Comparison of ENCODE assay signal across 20 cellular contexts in genomic region chr13:111413407-111414187, GRCh38.
DNase-seq lines count a peak whose midpoint lies in the region; ATAC-seq, FAIRE-seq and TF ChIP-seq lines count a peak whose summit lies in the region.
"Had no signal": no experiment of that assay in that cellular context is flagged by ENCODE, and none has a peak within 500 bp of the region (broad histone marks: within the 10 kb centered on the region; RNA-seq: fewer than 3 reads in every experiment).

No MANE protein-coding gene starts in this region.

- no peak overlapping the region for H4K8ac ChIP-seq in neuronal stem cell (ENCODE audit: low read depth, low read length)

- H3K9ac ChIP-seq in kidney (ENCODE audit: low read length in 2 of 2), result no peak overlapping the region
- H3K9ac ChIP-seq in neuronal stem cell (ENCODE audit: low read depth, low read length, poor library complexity), result no peak overlapping the region
- H3K9ac ChIP-seq: BLaER1 treated with 17β-estradiol and CSF1 and Interleukin-3, amounts not matched to agents 10 nM and 100 nM had no signal

- H3K36me3 ChIP-seq in kidney (ENCODE audit: control insufficient read depth in 1 of 2, insufficient read depth in 2 of 2, low read length in 2 of 2) (no peaks in the 10 kb centered on the region), neuronal stem cell (replicated peaks in 1 of 2; ENCODE audit: control insufficient read depth in 2 of 2, insufficient read depth in 2 of 2, low read length in 2 of 2) (no peaks in the 10 kb centered on the region), uterus (no peaks in the 10 kb centered on the region)
- H3K36me3 ChIP-seq: BLaER1 treated with 17β-estradiol and CSF1 and Interleukin-3, amounts not matched to agents 10 nM and 100 nM; HAP-1 had no signal

- no CpG with 5 or more reads among the region's 19 CpGs for WGBS in neuronal stem cell (ENCODE audit: extremely low coverage in 2 of 2, insufficient read length in 2 of 2, insufficient replicate concordance in 1 of 2), 2 donors

- H2BK15ac ChIP-seq in neuronal stem cell (ENCODE audit: low read length), result peak overlapping the region; percentile 18

- H2BK120ac ChIP-seq in neuronal stem cell (ENCODE audit: low read depth, low read length), result peak overlapping the region; percentile 40

- TF ChIP-seq CTCF in VCaP (conservative IDR thresholded peaks at IDR 0.05) (0 out of 2 replicates have a peak, but pooled peaks have one; percentile 4), kidney (IDR thresholded peaks at IDR 0.05; ENCODE audit: borderline replicate concordance, extremely low read depth, insufficient read depth) (no peak), uterus (IDR thresholded peaks at IDR 0.05) (no peak)

- TF ChIP-seq POLR2A in uterus (IDR thresholded peaks at IDR 0.05), result no peak

- no peak overlapping the region for H3K4ac ChIP-seq in neuronal stem cell (ENCODE audit: low read length)

- intact Hi-C loops in kidney (cut with DNase I) (no loop called here), uterus (cut with DNase I; ENCODE audit: low total_unique reads) (no loop called here)

- H3K4me3 ChIP-seq in kidney (ENCODE audit: low read length in 2 of 2), result no peak overlapping the region
- H3K4me3 ChIP-seq in neuronal stem cell (ENCODE audit: low read length in 2 of 2), result no peak overlapping the region
- no peak overlapping the region for H3K4me3 ChIP-seq in uterus
- H3K4me3 ChIP-seq: BLaER1 treated with 17β-estradiol and CSF1 and Interleukin-3, amounts not matched to agents 10 nM and 100 nM; HAP-1 had no signal

- H3K27me3 ChIP-seq in neuronal stem cell (ENCODE audit: control insufficient read depth in 3 of 3, insufficient read depth in 3 of 3, low read depth in 1 of 3, low read length in 3 of 3) (peaks cover 0 to 68% (median 0%) of the 10 kb centered on the region in 3 experiments), uterus (peaks cover 0 to 5% of the 10 kb centered on the region in 2 donors)
- H3K27me3 ChIP-seq: BLaER1 treated with 17β-estradiol and CSF1 and Interleukin-3, amounts not matched to agents 10 nM and 100 nM had no signal

- FAIRE-seq in kidney (lab: Jason Lieb, UNC), result no peak
- FAIRE-seq: D721Med, G401.6, GM12891, HTR-8/SVneo had no signal

- H2AK5ac ChIP-seq in neuronal stem cell (ENCODE audit: low read depth, low read length), result peak overlapping the region; percentile 73

- H3K4me1 ChIP-seq in kidney (ENCODE audit: control insufficient read depth in 1 of 2, insufficient read depth in 1 of 2, low read depth in 1 of 2, low read length in 2 of 2) (no peaks in the 10 kb centered on the region), neuronal stem cell (ENCODE audit: control insufficient read depth in 2 of 2, insufficient read depth in 1 of 2, low read depth in 1 of 2, low read length in 2 of 2) (peaks cover 11 to 25% of the 10 kb centered on the region in 2 donors), uterus (no peaks in the 10 kb centered on the region)

- H2BK5ac ChIP-seq in neuronal stem cell (ENCODE audit: low read length), result peak overlapping the region; percentile 94

- no peak overlapping the region for H3K27ac ChIP-seq in VCaP
- H3K27ac ChIP-seq in kidney (ENCODE audit: low read depth in 2 of 2, low read length in 2 of 2), result no peak overlapping the region
- no peak overlapping the region for H3K27ac ChIP-seq in neuronal stem cell (replicated peaks; ENCODE audit: low read length)
- H3K27ac ChIP-seq in uterus, result no peak overlapping the region
- H3K27ac ChIP-seq: BLaER1 treated with 17β-estradiol and CSF1 and Interleukin-3, amounts not matched to agents 10 nM and 100 nM had no signal

- ATAC-seq in GM18873 (IDR thresholded peaks at IDR 0.05; ENCODE audit: low FRiP score, unreplicated experiment) (no peak), SK-N-SH treated with all-trans-retinoic acid at 6 μM for 48 hours (no peak)

- H3K18ac ChIP-seq in neuronal stem cell (ENCODE audit: low read length), result peak overlapping the region; percentile 89

- peak overlapping the region; percentile 27 for H2BK12ac ChIP-seq in neuronal stem cell (ENCODE audit: low read length)

- no peak overlapping the region for H2AFZ ChIP-seq in neuronal stem cell (ENCODE audit: low read length)

- DNase-seq in COR-L47 (lab: John Stamatoyannopoulos, UW) (peak; percentile 39), kidney (peak; percentile 53), neuronal stem cell (ENCODE audit: low spot score) (no peak), SHP77 treated with DMSO at 0.1 percent for 48 hours (lab: John Stamatoyannopoulos, UW) (no peak), uterus (no peak)
- DNase-seq: ACHN; CD4-positive, CD25-positive, alpha-beta regulatory T cell; DMS153; DMS79 treated with DMSO at 0.1 percent for 48 hours; EL; GOT3 had no signal

- no peak overlapping the region for H3K4me2 ChIP-seq in neuronal stem cell (ENCODE audit: insufficient read depth, low read length, poor library complexity, severe bottlenecking)
- H3K4me2 ChIP-seq: BLaER1 treated with 17β-estradiol and CSF1 and Interleukin-3, amounts not matched to agents 10 nM and 100 nM had no signal

- no peak overlapping the region for H4K91ac ChIP-seq in neuronal stem cell (ENCODE audit: low read depth, low read length, poor library complexity)

- H3K23ac ChIP-seq in neuronal stem cell (ENCODE audit: low read depth, low read length, poor library complexity), result peak overlapping the region; percentile 45

- H3K9me3 ChIP-seq in kidney (ENCODE audit: control insufficient read depth in 1 of 2, low read length in 2 of 2), result no peaks in the 10 kb centered on the region
- no peaks in the 10 kb centered on the region for H3K9me3 ChIP-seq in neuronal stem cell (replicated peaks in 1 of 2; ENCODE audit: control insufficient read depth in 2 of 2, insufficient read depth in 1 of 2, low read depth in 1 of 2, low read length in 2 of 2)
- no peaks in the 10 kb centered on the region for H3K9me3 ChIP-seq in uterus
- H3K9me3 ChIP-seq: BLaER1 treated with 17β-estradiol and CSF1 and Interleukin-3, amounts not matched to agents 10 nM and 100 nM; HAP-1 had no signal

- H3K14ac ChIP-seq in neuronal stem cell (ENCODE audit: low read length), result peak overlapping the region; percentile 47

- no peaks in the 10 kb centered on the region for H3K79me1 ChIP-seq in neuronal stem cell (ENCODE audit: low read depth, low read length)

TF ChIP-seq in SK-N-SH treated with all-trans-retinoic acid at 6 μM for 48 hours, 23 proteins besides CTCF, POLR2A, EP300 and RAD21:
- TF ChIP-seq PATZ1 (CRISPR knock-in tag; IDR thresholded peaks at IDR 0.05; ENCODE audit: borderline replicate concordance) (no peak), BACH2 (CRISPR knock-in tag; IDR thresholded peaks at IDR 0.05; ENCODE audit: borderline replicate concordance) (no peak), ZFP3 (CRISPR knock-in tag; IDR thresholded peaks at IDR 0.05) (no peak)

Comparison
In these comparisons a context has a peak if more than half of its experiments do, and no peak if none do; other contexts are left out.
1. DNase-seq: peak in COR-L47 (single experiment) and kidney (single experiment); none in neuronal stem cell (single experiment), SHP77 treated with DMSO at 0.1 percent for 48 hours (single experiment) and uterus (0 of 2).